In genomic region chr13:27219611-27220010, GRCh38 we compare ENCODE assay signal across 8 cellular contexts.
"Had no signal": no experiment of that assay in that cellular context is flagged by ENCODE, and none has a peak within 500 bp of the region (broad histone marks: within the 10 kb centered on the region; RNA-seq: fewer than 3 reads in every experiment).

No MANE protein-coding gene starts in this region.

- H3K4me2 ChIP-seq: GM23338 had no signal

- DNase-seq: GM23248, GOT3, H7, H9, HCEC 1CT, HFFc6 had no signal

- H3K36me3 ChIP-seq: HAP-1 had no signal

- H3K4me3 ChIP-seq: GM23248, GM23338, HAP-1 had no signal

- H3K27ac ChIP-seq: GM23248 had no signal

- H3K4me1 ChIP-seq: HAP-1 had no signal

- H2AFZ ChIP-seq: GM23338 had no signal

- H3K9ac ChIP-seq: GM23248 had no signal
